In genomic region chr9:114034663-114035062, GRCh38 we compare ENCODE assay signal across 19 cellular contexts. TPM values are rescaled to one million over a fixed set of nuclear protein-coding genes. Genes with fewer than 3 reads are reported as not detected.
DNase-seq lines count a peak whose midpoint lies in the region; ATAC-seq and TF ChIP-seq lines count a peak whose summit lies in the region.
"Had no signal": no experiment of that assay in that cellular context is flagged by ENCODE, and none has a peak within 500 bp of the region (broad histone marks: within the 10 kb centered on the region; RNA-seq: fewer than 3 reads in every experiment).

No MANE protein-coding gene starts in this region.

- CTCF ChIA-PET in activated CD8-positive, alpha-beta memory T cell treated with anti-CD3 and anti-CD28 coated beads, Interleukin-2, amount 10 ng/mL, durations not matched to agents 7 days and 5 days (lab: Charles Lee): no interaction called here
- CTCF ChIA-PET in WTC11 (lab: Charles Lee): interaction anchor here (2.7 kb wide), 1 partner anchor 157 kb away, joined by 8 read pairs; no protein-coding TSS in a partner anchor

- peak; percentile 31 for DNase-seq in activated CD8-positive, alpha-beta memory T cell treated with anti-CD3 and anti-CD28 coated beads, Interleukin-2, amount 10 ng/mL, durations not matched to agents 7 days and 5 days
- no peak for DNase-seq in activated CD8-positive, alpha-beta memory T cell treated with anti-CD3 and anti-CD28 coated beads, Interleukin-2, amount 50 U/mL, for 4 hours
- DNase-seq in WTC11 (ENCODE audit: low spot score) (no peak), islet precursor cell (peak; percentile 37), superior temporal gyrus (ENCODE audit: extremely low spot score) (peak; percentile 42), NCI-H2029 treated with DMSO at 0.1 percent for 48 hours (lab: John Stamatoyannopoulos, UW) (no peak), NCI-H146 (lab: John Stamatoyannopoulos, UW) (no peak)
- DNase-seq: activated CD4-positive, alpha-beta T cell treated with anti-CD3 and anti-CD28 coated beads for 48 hours; activated T-cell treated with anti-CD3 and anti-CD28 coated beads, Interleukin-2, amount 50 U/mL, for 24 hours; foreskin fibroblast; IMR-90; MM.1S; NCI-H1930 had no signal

- no peaks in the 10 kb centered on the region for H3K27me3 Mint-ChIP-seq in activated CD8-positive, alpha-beta memory T cell treated with anti-CD3 and anti-CD28 coated beads, Interleukin-2, amount 10 ng/mL, durations not matched to agents 7 days and 5 days
- no peaks in the 10 kb centered on the region for H3K27me3 Mint-ChIP-seq in WTC11 (ENCODE audit: low read depth)
- H3K27me3 Mint-ChIP-seq: activated naive CD8-positive, alpha-beta T cell; activated T-cell treated with anti-CD3 and anti-CD28 coated beads, Interleukin-2, amount 50 U/mL, for 24 hours had no signal

- POLR2A ChIA-PET in WTC11 (lab: Charles Lee): no interaction called here

- H3K36me3 Mint-ChIP-seq in activated CD8-positive, alpha-beta memory T cell treated with anti-CD3 and anti-CD28 coated beads, Interleukin-2, amount 10 ng/mL, durations not matched to agents 7 days and 5 days: no peaks in the 10 kb centered on the region
- peaks cover 14% of the 10 kb centered on the region for H3K36me3 Mint-ChIP-seq in WTC11
- H3K36me3 Mint-ChIP-seq: activated naive CD8-positive, alpha-beta T cell had no signal

- no peak for TF ChIP-seq CTCF in WTC11 (IDR thresholded peaks at IDR 0.05)

- no peak overlapping the region for H3K4me3 Mint-ChIP-seq in activated CD8-positive, alpha-beta memory T cell treated with anti-CD3 and anti-CD28 coated beads, Interleukin-2, amount 10 ng/mL, durations not matched to agents 7 days and 5 days
- H3K4me3 Mint-ChIP-seq in WTC11: no peak overlapping the region
- H3K4me3 Mint-ChIP-seq: activated naive CD8-positive, alpha-beta T cell; activated T-cell treated with anti-CD3 and anti-CD28 coated beads, Interleukin-2, amount 50 U/mL, for 24 hours; CD14-positive monocyte; mesothelial cell of epicardium had no signal

- ATAC-seq in activated CD8-positive, alpha-beta memory T cell treated with anti-CD3 and anti-CD28 coated beads, Interleukin-2, amount 10 ng/mL, durations not matched to agents 7 days and 5 days: no peak
- ATAC-seq in WTC11 (no peak), HG02571 (IDR thresholded peaks at IDR 0.05; ENCODE audit: unreplicated experiment) (no peak)

- peaks cover 4% of the 10 kb centered on the region for H3K4me1 Mint-ChIP-seq in activated CD8-positive, alpha-beta memory T cell treated with anti-CD3 and anti-CD28 coated beads, Interleukin-2, amount 10 ng/mL, durations not matched to agents 7 days and 5 days
- H3K4me1 Mint-ChIP-seq in WTC11: peaks cover 14% of the 10 kb centered on the region
- H3K4me1 Mint-ChIP-seq: CD14-positive monocyte, mesothelial cell of epicardium had no signal

- no peak overlapping the region for H3K27ac Mint-ChIP-seq in activated CD8-positive, alpha-beta memory T cell treated with anti-CD3 and anti-CD28 coated beads, Interleukin-2, amount 10 ng/mL, durations not matched to agents 7 days and 5 days
- H3K27ac Mint-ChIP-seq in WTC11: 0 out of 2 replicates have a peak overlapping the region, but pooled peaks have one; percentile 53
- H3K27ac Mint-ChIP-seq: activated naive CD8-positive, alpha-beta T cell; activated T-cell treated with anti-CD3 and anti-CD28 coated beads, Interleukin-2, amount 50 U/mL, for 24 hours; mesothelial cell of epicardium had no signal

- no peaks in the 10 kb centered on the region for H3K9me3 Mint-ChIP-seq in activated CD8-positive, alpha-beta memory T cell treated with anti-CD3 and anti-CD28 coated beads, Interleukin-2, amount 10 ng/mL, durations not matched to agents 7 days and 5 days (ENCODE audit: low read depth)
- no peaks in the 10 kb centered on the region for H3K9me3 Mint-ChIP-seq in WTC11
- H3K9me3 Mint-ChIP-seq: activated T-cell treated with anti-CD3 and anti-CD28 coated beads, Interleukin-2, amount 50 U/mL, for 24 hours; mesothelial cell of epicardium had no signal

TF ChIP-seq in WTC11, 78 proteins besides CTCF, POLR2A, EP300 and RAD21 (continues in another document):
- TF ChIP-seq ZNF138 (CRISPR knock-in tag; conservative IDR thresholded peaks at IDR 0.05): no peak
- TF ChIP-seq ZSCAN18 (CRISPR knock-in tag; IDR thresholded peaks at IDR 0.05): no peak
- TF ChIP-seq ZNF121 (CRISPR knock-in tag; IDR thresholded peaks at IDR 0.05): no peak
- TF ChIP-seq CREM (CRISPR knock-in tag; IDR thresholded peaks at IDR 0.05): no peak
- no peak for TF ChIP-seq ARID4B (CRISPR knock-in tag; IDR thresholded peaks at IDR 0.05; ENCODE audit: borderline replicate concordance)
- no peak for TF ChIP-seq ERG (CRISPR knock-in tag; IDR thresholded peaks at IDR 0.05)
- TF ChIP-seq E2F5 (CRISPR knock-in tag; IDR thresholded peaks at IDR 0.05): no peak

RNA-seq across cellular contexts. Expression of gene AMBP, which starts 43.4 kb away (rescaled TPM):
- not detected for total RNA-seq in activated CD8-positive, alpha-beta memory T cell treated with anti-CD3 and anti-CD28 coated beads, Interleukin-2, amount 10 ng/mL, durations not matched to agents 7 days and 5 days
- total RNA-seq in WTC11 (2021): 3.3 to 3.6 TPM (median 3.5 TPM) in 3 replicates
- total RNA-seq: A673, IMR-90, kidney epithelial cell had no signal

Comparison
In these comparisons a context has a peak if more than half of its experiments do, and no peak if none do; other contexts are left out.
1. DNase-seq: peak in activated CD8-positive, alpha-beta memory T cell treated with anti-CD3 and anti-CD28 coated beads, Interleukin-2, amount 10 ng/mL, durations not matched to agents 7 days and 5 days (single experiment), islet precursor cell (single experiment) and superior temporal gyrus (single experiment); none in activated CD8-positive, alpha-beta memory T cell treated with anti-CD3 and anti-CD28 coated beads, Interleukin-2, amount 50 U/mL, for 4 hours (single experiment), WTC11 (single experiment), NCI-H2029 treated with DMSO at 0.1 percent for 48 hours (single experiment) and NCI-H146 (single experiment).